In the genomic region with DNA sequence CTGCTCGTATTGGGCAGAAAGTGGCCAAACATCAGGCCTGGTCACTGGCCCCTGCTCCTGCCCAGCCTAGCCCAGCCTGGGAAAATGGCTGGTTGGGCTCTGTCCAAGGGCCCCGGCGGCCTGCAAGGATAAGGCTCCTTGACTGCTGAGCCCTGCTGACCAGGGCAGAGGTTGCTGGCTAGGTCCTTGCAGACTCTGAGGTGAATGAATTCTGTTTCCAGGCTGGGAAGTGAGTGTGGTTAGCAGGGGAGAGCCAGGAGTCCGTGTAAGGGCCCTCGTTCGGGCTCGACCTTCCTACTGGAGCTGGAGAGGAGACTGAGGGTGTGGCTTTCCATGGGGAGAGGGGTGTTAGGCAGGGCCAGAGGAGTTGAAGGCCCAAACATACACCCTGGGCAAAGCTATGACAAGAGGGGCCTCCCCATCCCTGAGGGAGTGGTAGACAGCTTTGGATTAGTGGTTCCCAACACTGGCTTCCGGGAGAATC, we compare ENCODE assay signal across 8 cellular contexts. TPM values are rescaled to one million over a fixed set of nuclear protein-coding genes. Genes with fewer than 3 reads are reported as not detected.
DNase-seq lines count a peak whose midpoint lies in the region; ATAC-seq and TF ChIP-seq lines count a peak whose summit lies in the region.

No MANE protein-coding gene starts in this region.

- H3K4me1 ChIP-seq in heart right ventricle (peaks cover 32 to 80% (median 68%) of the 10 kb centered on the region in 9 donors), rectal smooth muscle tissue (ENCODE audit: control insufficient read depth, insufficient read depth, low read length) (peaks cover 14% of the 10 kb centered on the region)

- no peaks in the 10 kb centered on the region for H3K27me3 Mint-ChIP-seq in WTC11 (ENCODE audit: low read depth)
- H3K27me3 Mint-ChIP-seq in CD14-positive monocyte (ENCODE audit: low read depth in 3 of 3): peaks cover 2 to 8% (median 7%) of the 10 kb centered on the region in 3 donors

- ATAC-seq in WTC11: peak; percentile 99
- ATAC-seq in heart right ventricle: peak; percentile 74 to 89 (median 82)
- no peak for ATAC-seq in GM18517 (IDR thresholded peaks at IDR 0.05; ENCODE audit: unreplicated experiment)

- peaks cover 0 to under 1% (median 0%) of the 10 kb centered on the region in 11 donors for H3K9me3 ChIP-seq in heart right ventricle

- no peaks in the 10 kb centered on the region for H3K36me3 Mint-ChIP-seq in WTC11
- H3K36me3 Mint-ChIP-seq in CD14-positive monocyte: no peaks in the 10 kb centered on the region

- no peaks in the 10 kb centered on the region for H3K27me3 ChIP-seq in heart right ventricle
- H3K27me3 ChIP-seq in rectal smooth muscle tissue (ENCODE audit: control insufficient read depth, insufficient read depth, low read length): no peaks in the 10 kb centered on the region

- 14% methylated on average over 8 of the region's 8 CpGs for WGBS in heart right ventricle, 2 donors

- H3K36me3 ChIP-seq in heart right ventricle (peaks cover 0 to 39% (median 16%) of the 10 kb centered on the region in 9 donors), rectal smooth muscle tissue (ENCODE audit: control insufficient read depth, insufficient read depth, low read length) (peaks cover 12% of the 10 kb centered on the region)

- no peak overlapping the region for H3K9ac ChIP-seq in rectal smooth muscle tissue (ENCODE audit: low read length)

- H3K4me3 ChIP-seq in heart right ventricle (no peak overlapping the region), rectal smooth muscle tissue (ENCODE audit: low read length) (no peak overlapping the region)

- CTCF ChIA-PET in HEK293T (lab: Yijun Ruan, JAX) (no interaction called here), WTC11 (lab: Charles Lee) (interaction anchor here (1.0 to 3.0 kb wide), 3 partner anchors 53 to 291 kb away, joined by 4 to 21 read pairs (median 11); a partner anchor contains a TSS)

- H3K4me1 Mint-ChIP-seq in WTC11: peaks cover 23% of the 10 kb centered on the region
- H3K4me1 Mint-ChIP-seq in CD14-positive monocyte: peaks cover 15% of the 10 kb centered on the region

- H3K27ac ChIP-seq in heart right ventricle (peak overlapping the region; percentile 14 to 84 (median 79)), rectal smooth muscle tissue (ENCODE audit: low read depth, low read length) (peak overlapping the region; percentile 49)

- peak; percentile 84 for DNase-seq in HEK293T (ENCODE audit: extremely low spot score)
- peak; percentile 95 for DNase-seq in WTC11 (ENCODE audit: low spot score)
- peak; percentile 88 to 91 for DNase-seq in heart right ventricle
- no peak for DNase-seq in CD14-positive monocyte (ENCODE audit: low spot score)
- DNase-seq in MV-4-11 (lab: John Stamatoyannopoulos, UW): no peak
- no peak for DNase-seq in activated gamma-delta T cell (lab: John Stamatoyannopoulos, UW)

- POLR2A ChIA-PET in HEK293T (lab: Yijun Ruan, JAX): no interaction called here
- POLR2A ChIA-PET in WTC11 (lab: Charles Lee): interaction anchor here (1.2 kb wide), 1 partner anchor 53 kb away, joined by 4 read pairs; a partner anchor contains a TSS

- H3K4me3 Mint-ChIP-seq in WTC11 (no peak overlapping the region), CD14-positive monocyte (no peak overlapping the region)

- H3K27ac Mint-ChIP-seq in WTC11 (peak overlapping the region; percentile 98), CD14-positive monocyte (no peak overlapping the region)

- TF ChIP-seq CTCF in WTC11 (IDR thresholded peaks at IDR 0.05) (no peak), heart right ventricle (IDR thresholded peaks at IDR 0.05) (no peak), CD14-positive monocyte (IDR thresholded peaks at IDR 0.05) (no peak)

- intact Hi-C loops in heart right ventricle (cut with DNase I): loop anchor here in 5 of 10 donors (2.0 to 5.0 kb wide), 3 partner anchors 16 to 51 kb away; a partner anchor contains a TSS
- intact Hi-C loops in CD14-positive monocyte (cut with micrococcal nuclease): no loop called here

- peaks cover 3% of the 10 kb centered on the region; the same call in 1 of the 2 replicates for H3K9me3 Mint-ChIP-seq in WTC11
- peaks cover 0 to 7% (median 2%) of the 10 kb centered on the region in 7 donors for H3K9me3 Mint-ChIP-seq in CD14-positive monocyte

TF ChIP-seq in HEK293T, 16 proteins besides CTCF, POLR2A, EP300 and RAD21:
- TF ChIP-seq ELF4 (IDR thresholded peaks at IDR 0.05) (no peak), FOXA1 (IDR thresholded peaks at IDR 0.05) (no peak), CTBP1 (IDR thresholded peaks at IDR 0.05; ENCODE audit: borderline replicate concordance) (no peak), BHLHE40 (IDR thresholded peaks at IDR 0.05; ENCODE audit: borderline replicate concordance) (no peak), LEF1 (IDR thresholded peaks at IDR 0.05; ENCODE audit: borderline replicate concordance) (no peak), FOXM1 (IDR thresholded peaks at IDR 0.05; ENCODE audit: borderline replicate concordance) (no peak), SUZ12 (IDR thresholded peaks at IDR 0.05) (no peak)

TF ChIP-seq in WTC11, 78 proteins besides CTCF, POLR2A, EP300 and RAD21:
- 0 out of 2 replicates have a peak, but pooled peaks have one; percentile 18 for TF ChIP-seq SP1 (CRISPR knock-in tag; conservative IDR thresholded peaks at IDR 0.05)
- no peak for TF ChIP-seq FOXK1 (CRISPR knock-in tag; IDR thresholded peaks at IDR 0.05)
- no peak for TF ChIP-seq GABPB1 (CRISPR knock-in tag; IDR thresholded peaks at IDR 0.05)

RNA-seq across cellular contexts. Expression of a gene that starts 20.6 kb away (rescaled TPM):
- 2.5 to 3.3 TPM (median 3.0 TPM) in 3 replicates for total RNA-seq in WTC11 (2021)
- 10 to 100 TPM in 6 of 10 donors, 1 to 10 TPM in 4; 6.3 to 26.2 (median 12.3) TPM for total RNA-seq in heart right ventricle
- 10 to 100 TPM; 11.5 to 15.1 TPM for polyA plus RNA-seq in heart right ventricle
- polyA plus RNA-seq in CD14-positive monocyte: under 1 TPM; 0.11 to 0.38 TPM

RNA-seq across cellular contexts. Expression of a gene that starts 53.3 kb away (rescaled TPM):
- total RNA-seq in WTC11 (2021) (92.1 to 99.4 TPM (median 98.6 TPM) in 3 replicates), heart right ventricle (10 to 100 TPM; 39.2 to 58.9 (median 48.7) TPM)
- polyA plus RNA-seq in heart right ventricle (10 to 100 TPM; 21.9 to 24.2 TPM), CD14-positive monocyte (10 to 100 TPM; 48.8 to 63.9 TPM)

Comparison
In these comparisons a context has a peak if more than half of its experiments do, and no peak if none do; other contexts are left out.
1. DNase-seq: peak in HEK293T (single experiment), WTC11 (single experiment) and heart right ventricle (2 of 2); none in CD14-positive monocyte (single experiment), MV-4-11 (single experiment) and activated gamma-delta T cell (single experiment).